In genomic region chr6:14645221-14645620, GRCh38 we compare ENCODE assay signal across 16 cellular contexts.
DNase-seq lines count a peak whose midpoint lies in the region; ATAC-seq and FAIRE-seq lines count a peak whose summit lies in the region.
"Had no signal": no experiment of that assay in that cellular context is flagged by ENCODE, and none has a peak within 500 bp of the region (broad histone marks: within the 10 kb centered on the region; RNA-seq: fewer than 3 reads in every experiment).

No MANE protein-coding gene starts in this region.

- no peak for ATAC-seq in T-helper 17 cell
- no peak for ATAC-seq in memory B cell (ENCODE audit: low read depth)
- ATAC-seq in GM21619 (IDR thresholded peaks at IDR 0.05; ENCODE audit: unreplicated experiment), result no peak
- ATAC-seq: A549 had no signal

- DNase-seq in COR-L47 (lab: John Stamatoyannopoulos, UW) (peak; percentile 74), NCI-H748 (lab: John Stamatoyannopoulos, UW; ENCODE audit: unreplicated experiment) (peak; percentile 90), T-helper 17 cell (no peak), memory B cell (ENCODE audit: low spot score in 2 of 2) (no peak), frontal cortex (ENCODE audit: low spot score in 2 of 2) (no peak)
- DNase-seq: BE2C; CD4-positive, alpha-beta memory T cell; DMS153; DND-41; GDM1; GOT3 had no signal

- H3K4me3 Mint-ChIP-seq in T-helper 17 cell (no peak overlapping the region), memory B cell (no peak overlapping the region)
- H3K4me3 Mint-ChIP-seq: CD4-positive, alpha-beta memory T cell had no signal

- FAIRE-seq in frontal cortex (lab: Jason Lieb, UNC), result no peak
- FAIRE-seq: A549, D721Med, GM12892 had no signal

- H3K36me3 Mint-ChIP-seq in T-helper 17 cell (ENCODE audit: low read depth), result no peaks in the 10 kb centered on the region
- H3K36me3 Mint-ChIP-seq in memory B cell, result no peaks in the 10 kb centered on the region
- H3K36me3 Mint-ChIP-seq: CD4-positive, alpha-beta memory T cell had no signal

- no peaks in the 10 kb centered on the region for H3K9me3 ChIP-seq in T-helper 17 cell (ENCODE audit: control insufficient read depth, low read length, poor library complexity, severe bottlenecking)
- H3K9me3 ChIP-seq: A549, BE2C, HAP-1 had no signal

- H3K27ac Mint-ChIP-seq in T-helper 17 cell, result peak overlapping the region; percentile 48
- H3K27ac Mint-ChIP-seq in memory B cell, result peak overlapping the region; percentile 12
- H3K27ac Mint-ChIP-seq: CD4-positive, alpha-beta memory T cell had no signal

- H3K27me3 Mint-ChIP-seq in T-helper 17 cell (no peaks in the 10 kb centered on the region), memory B cell (no peaks in the 10 kb centered on the region)

- H3K4me1 Mint-ChIP-seq in T-helper 17 cell, result peaks cover 7% of the 10 kb centered on the region
- H3K4me1 Mint-ChIP-seq in memory B cell, result peaks cover 27% of the 10 kb centered on the region

- H3K9me3 Mint-ChIP-seq in memory B cell, result no peaks in the 10 kb centered on the region

Comparison
In these comparisons a context has a peak if more than half of its experiments do, and no peak if none do; other contexts are left out.
1. DNase-seq: peak in COR-L47 (single experiment) and NCI-H748 (single experiment); none in T-helper 17 cell (0 of 3), memory B cell (0 of 2) and frontal cortex (0 of 2).